Comparison of ENCODE assay signal across 8 cellular contexts in genomic region chr4:2482693-2483092, GRCh38. TPM values are rescaled to one million over a fixed set of nuclear protein-coding genes. Genes with fewer than 3 reads are reported as not detected.
DNase-seq lines count a peak whose midpoint lies in the region; ATAC-seq and TF ChIP-seq lines count a peak whose summit lies in the region.

No MANE protein-coding gene starts in this region.

- WGBS in gastroesophageal sphincter (ENCODE audit: low coverage in 1 of 2), 2 donors, result 3 to 15% methylated on average over 3 of the region's 3 CpGs

- TF ChIP-seq EP300 in gastroesophageal sphincter (IDR thresholded peaks at IDR 0.05), result no peak

- peak; percentile 72 for DNase-seq in D341Med (ENCODE audit: low spot score)
- DNase-seq in WERI-Rb-1, result peak; percentile 40
- peak; percentile 48 for DNase-seq in renal cortical epithelial cell (ENCODE audit: low read depth)
- no peak for DNase-seq in NCI-H128 (lab: John Stamatoyannopoulos, UW; ENCODE audit: unreplicated experiment)
- no peak for DNase-seq in stimulated activated CD4-positive, alpha-beta T cell treated with anti-CD3 and anti-CD28 coated beads, Interleukin-12 subunit alpha, Interleukin-12 subunit beta, amount 100 ng/mL, for 4 hours

- no peaks in the 10 kb centered on the region for H3K27me3 ChIP-seq in WERI-Rb-1 (ENCODE audit: insufficient read depth, low read depth, severe bottlenecking)
- no peaks in the 10 kb centered on the region for H3K27me3 ChIP-seq in gastroesophageal sphincter

- TF ChIP-seq POLR2A in gastroesophageal sphincter (IDR thresholded peaks at IDR 0.05), result no peak

- H3K4me3 ChIP-seq in WERI-Rb-1 (ENCODE audit: low read depth, low read length) (no peak overlapping the region), gastroesophageal sphincter (no peak overlapping the region)

- H3K36me3 ChIP-seq in WERI-Rb-1, result peaks cover 55% of the 10 kb centered on the region
- no peaks in the 10 kb centered on the region for H3K36me3 ChIP-seq in gastroesophageal sphincter

- H3K27ac ChIP-seq in WERI-Rb-1 (peak overlapping the region; percentile 27; the same call in 1 of the 2 replicates), gastroesophageal sphincter (peak overlapping the region in 3 of 4 donors; percentile 56 to 68 (median 59))

- H3K9me3 ChIP-seq in WERI-Rb-1 (ENCODE audit: severe bottlenecking), result no peaks in the 10 kb centered on the region
- no peaks in the 10 kb centered on the region for H3K9me3 ChIP-seq in gastroesophageal sphincter

- ATAC-seq in GM21723 (IDR thresholded peaks at IDR 0.05; ENCODE audit: unreplicated experiment), result peak; percentile 39
- peak; percentile 31 for ATAC-seq in gastroesophageal sphincter
- ATAC-seq in GM21381 (IDR thresholded peaks at IDR 0.05; ENCODE audit: unreplicated experiment), result no peak

- peaks cover 10 to 98% (median 44%) of the 10 kb centered on the region in 3 donors for H3K4me1 ChIP-seq in gastroesophageal sphincter

- TF ChIP-seq CTCF in WERI-Rb-1 (IDR thresholded peaks at IDR 0.05; ENCODE audit: low read depth, low read length) (no peak), gastroesophageal sphincter (IDR thresholded peaks at IDR 0.05) (no peak)

RNA-seq across cellular contexts. Expression of gene RNF4, which starts 13.8 kb away (rescaled TPM):
- 10 to 100 TPM; 30.2 to 64.3 (median 43.1) TPM for total RNA-seq in gastroesophageal sphincter
- total RNA-seq in renal cortical epithelial cell, result 74.7 and 139 TPM in 2 replicates

RNA-seq across cellular contexts. Expression of gene FAM193A, which starts 53.8 kb away (rescaled TPM):
- total RNA-seq in gastroesophageal sphincter (10 to 100 TPM; 24.5 to 35.6 (median 30.2) TPM), renal cortical epithelial cell (6.1 and 29.2 TPM in 2 replicates)

Comparison
In these comparisons a context has a peak if more than half of its experiments do, and no peak if none do; other contexts are left out.
1. DNase-seq: peak in D341Med (single experiment), WERI-Rb-1 (single experiment) and renal cortical epithelial cell (single experiment); none in NCI-H128 (single experiment) and stimulated activated CD4-positive, alpha-beta T cell treated with anti-CD3 and anti-CD28 coated beads, Interleukin-12 subunit alpha, Interleukin-12 subunit beta, amount 100 ng/mL, for 4 hours (single experiment).